In the genomic region with DNA sequence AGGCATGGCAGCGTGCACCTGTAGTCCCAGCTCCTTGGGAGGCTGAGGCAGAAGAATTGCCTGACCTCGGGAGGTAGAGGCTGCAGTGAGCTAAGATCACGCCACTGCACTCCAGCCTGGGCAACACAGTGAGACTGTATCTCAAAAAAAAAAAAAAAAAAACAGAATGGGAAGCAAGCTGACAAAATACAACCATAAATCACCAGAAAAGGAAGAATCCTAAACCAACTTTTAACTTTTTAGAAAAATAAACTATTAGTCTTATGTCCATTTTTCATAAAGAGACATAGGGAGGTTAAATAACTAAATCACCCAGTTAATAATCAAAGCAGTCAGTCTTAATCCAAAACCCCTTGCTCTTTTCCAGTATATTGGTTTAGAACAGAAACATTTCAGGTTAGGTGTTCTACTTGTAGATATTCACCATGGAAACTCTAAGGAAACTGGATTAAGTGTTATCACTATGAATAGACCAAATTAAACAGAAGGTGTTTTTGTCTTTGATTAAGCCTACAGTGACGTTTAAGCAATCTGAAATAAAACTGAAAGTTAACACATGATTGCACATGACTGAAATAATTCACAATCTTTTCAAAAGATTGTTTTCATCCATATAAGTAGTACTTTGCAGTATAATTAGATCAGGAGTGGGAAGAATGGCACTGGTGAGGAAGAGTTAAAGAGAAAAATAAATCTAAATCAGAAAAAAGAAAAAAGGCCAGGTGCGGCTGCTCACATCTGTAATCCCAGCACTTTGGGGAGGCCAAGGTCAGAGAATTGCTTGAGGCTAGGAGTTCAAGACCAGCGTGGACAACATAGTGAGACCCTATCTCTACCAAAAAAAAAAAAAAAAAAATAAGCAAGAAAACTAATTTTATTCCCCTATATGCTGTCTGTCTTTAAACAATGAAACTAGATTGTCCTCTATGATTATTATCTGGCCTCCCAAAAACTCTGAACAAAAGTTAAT, we compare ENCODE assay signal across 22 cellular contexts. TPM values are rescaled to one million over a fixed set of nuclear protein-coding genes. Genes with fewer than 3 reads are reported as not detected.
DNase-seq lines count a peak whose midpoint lies in the region; ATAC-seq, FAIRE-seq and TF ChIP-seq lines count a peak whose summit lies in the region.
"Had no signal": no experiment of that assay in that cellular context is flagged by ENCODE, and none has a peak within 500 bp of the region (broad histone marks: within the 10 kb centered on the region; RNA-seq: fewer than 3 reads in every experiment).

No MANE protein-coding gene starts in this region.

- 53% methylated on average over 6 of the region's 6 CpGs for WGBS in K562 (ENCODE audit: insufficient coverage, low coverage, missing lambda C conversion rate)

- peaks cover 6% of the 10 kb centered on the region for H3K36me3 Mint-ChIP-seq in MCF 10A (ENCODE audit: insufficient read depth, unreplicated experiment)

- TF ChIP-seq POLR2A in breast epithelium (IDR thresholded peaks at IDR 0.05), result no peak
- TF ChIP-seq POLR2A in K562 (conservative IDR thresholded peaks at IDR 0.05), result no peak

- ATAC-seq in K562, result no peak
- ATAC-seq in GM21737 (IDR thresholded peaks at IDR 0.05; ENCODE audit: unreplicated experiment), result no peak
- ATAC-seq in HG03460 (IDR thresholded peaks at IDR 0.05; ENCODE audit: unreplicated experiment), result no peak
- ATAC-seq: GM23338, HCT116, Right ventricle myocardium inferior had no signal

- H3K4me1 ChIP-seq in breast epithelium (no peaks in the 10 kb centered on the region), K562 (replicated peaks in 1 of 2; ENCODE audit: control insufficient read depth in 2 of 2, insufficient read depth in 2 of 2, low read length in 2 of 2) (peaks cover 10 to 36% of the 10 kb centered on the region in 2 experiments), muscle layer of duodenum (ENCODE audit: control insufficient read depth in 1 of 2, insufficient read depth in 2 of 2, low read length in 2 of 2) (peaks cover 6 to 18% of the 10 kb centered on the region in 2 donors)
- H3K4me1 ChIP-seq: Peyer's patch had no signal

- in situ Hi-C loops in K562 (cut with MboI), result no loop called here

- no peaks in the 10 kb centered on the region for H3K27me3 Mint-ChIP-seq in MCF 10A (ENCODE audit: insufficient read depth, unreplicated experiment)

- no peak for DNase-seq in MCF 10A (ENCODE audit: unreplicated experiment)
- no peak for DNase-seq in breast epithelium (ENCODE audit: low spot score in 2 of 2)
- DNase-seq in K562 (ENCODE audit: extremely low read depth in 1 of 4, low spot score in 3 of 4), result no peak
- no peak for DNase-seq in NCI-H1930 (lab: John Stamatoyannopoulos, UW)
- DNase-seq in stimulated activated CD4-positive, alpha-beta T cell treated with anti-CD3 and anti-CD28 coated beads, Interleukin-4, amount 100 ng/mL, for 4 hours, result no peak
- DNase-seq: BE2C; CD4-positive, alpha-beta T cell; MG63; NCI-H1092 treated with DMSO at 0.1 percent for 48 hours; NCI-H1694; NCI-H2107; NCI-H2227 treated with DMSO at 0.1 percent for 48 hours; NCI-H524; Peyer's patch had no signal

- no peak for FAIRE-seq in K562 (lab: Jason Lieb, UNC)

- CTCF ChIA-PET in MCF 10A (lab: Yijun Ruan, JAX), result interaction anchor here (0.6 to 1.4 kb wide), 6 partner anchors 49 to 1056 kb away, joined by 3 to 5 read pairs (median 3); no protein-coding TSS in a partner anchor
- CTCF ChIA-PET in K562 (lab: Yijun Ruan, JAX; ENCODE audit: low intra/inter-chr PET ratio), result interaction anchor here (0.6 kb wide), 1 partner anchor 9 kb away, joined by 4 read pairs; no protein-coding TSS in a partner anchor

- no peaks in the 10 kb centered on the region for H3K9me3 Mint-ChIP-seq in MCF 10A (ENCODE audit: unreplicated experiment)
- H3K9me3 Mint-ChIP-seq: CD4-positive, alpha-beta T cell; GM23338 had no signal

- peak overlapping the region; percentile 60 for H3K4me3 Mint-ChIP-seq in MCF 10A (ENCODE audit: unreplicated experiment)
- H3K4me3 Mint-ChIP-seq: CD4-positive, alpha-beta T cell; GM23338 had no signal

- intact Hi-C loops in MCF 10A (cut with micrococcal nuclease), result no loop called here
- intact Hi-C loops in breast epithelium (cut with DNase I; ENCODE audit: low total_unique reads), result no loop called here
- intact Hi-C loops in K562 (cut with micrococcal nuclease), result no loop called here

- TF ChIP-seq RAD21 in K562 (CRISPR knock-in tag; conservative IDR thresholded peaks at IDR 0.05 in 1 of 2, IDR thresholded peaks at IDR 0.05 in 1 of 2), result no peak

- no peaks in the 10 kb centered on the region for H3K36me3 ChIP-seq in breast epithelium
- H3K36me3 ChIP-seq in K562 (ENCODE audit: control insufficient read depth, insufficient read depth, low read length), result peaks cover 38% of the 10 kb centered on the region; the same call in 2 of the 3 replicates
- H3K36me3 ChIP-seq in muscle layer of duodenum (ENCODE audit: control insufficient read depth in 1 of 2, insufficient read depth in 2 of 2, low read length in 2 of 2), result no peaks in the 10 kb centered on the region
- H3K36me3 ChIP-seq: BE2C, Peyer's patch had no signal

- H3K27ac ChIP-seq in breast epithelium, result no peak overlapping the region
- no peak overlapping the region for H3K27ac ChIP-seq in K562 (ENCODE audit: extremely low read depth, low read depth, low read length)
- H3K27ac ChIP-seq in muscle layer of duodenum (ENCODE audit: low read length), result peak overlapping the region; percentile 2
- H3K27ac ChIP-seq: 22Rv1, Peyer's patch, SK-N-MC had no signal

- TF ChIP-seq EP300 in K562 (IDR thresholded peaks at IDR 0.05; ENCODE audit: low read length), result no peak

- H3K4me3 ChIP-seq in breast epithelium (no peak overlapping the region), K562 (no peak overlapping the region), muscle layer of duodenum (ENCODE audit: low read depth in 1 of 2, low read length in 2 of 2) (no peak overlapping the region)
- H3K4me3 ChIP-seq: GM23338, MG63, Peyer's patch, SK-N-MC had no signal

- H3K79me2 ChIP-seq in K562 (ENCODE audit: control insufficient read depth, insufficient read depth, low read length), result peaks cover 100% of the 10 kb centered on the region

- BruUV-seq in MCF 10A (replicated peaks; lab: Mats Ljungman, UMichigan) (no TSS peak), K562 (replicated peaks; lab: Mats Ljungman, UMichigan) (no TSS peak)

- H3K9me1 ChIP-seq in K562 (ENCODE audit: control insufficient read depth, insufficient read depth, low read length), result no peaks in the 10 kb centered on the region

- H3K9me3 ChIP-seq in breast epithelium (no peaks in the 10 kb centered on the region), K562 (replicated peaks; ENCODE audit: control insufficient read depth, insufficient read depth, low read depth, low read length) (no peaks in the 10 kb centered on the region), muscle layer of duodenum (ENCODE audit: control insufficient read depth in 1 of 2, low read length in 2 of 2) (no peaks in the 10 kb centered on the region)
- H3K9me3 ChIP-seq: BE2C, Peyer's patch had no signal

- no peaks in the 10 kb centered on the region; the same call in 1 of the 2 replicates for H4K20me1 ChIP-seq in K562 (replicated peaks; ENCODE audit: control insufficient read depth, insufficient read depth, low read length)

- peaks cover 56% of the 10 kb centered on the region for H3K4me1 Mint-ChIP-seq in MCF 10A (ENCODE audit: insufficient read depth, unreplicated experiment)

- no peak overlapping the region for H2AFZ ChIP-seq in K562 (ENCODE audit: low read depth, low read length)
- H2AFZ ChIP-seq: GM23338 had no signal

- POLR2A ChIA-PET in MCF 10A (lab: Yijun Ruan, JAX), result interaction anchor here (0.6 to 5.4 kb wide), 9 partner anchors 8 to 901 kb away, joined by 3 to 88 read pairs (median 4); a partner anchor contains a TSS
- POLR2A ChIA-PET in K562 (lab: Yijun Ruan, JAX), result interaction anchor here (0.5 to 1.1 kb wide), 3 partner anchors 7 to 620 kb away, joined by 3 to 4 read pairs (median 3); no protein-coding TSS in a partner anchor

- TF ChIP-seq CTCF in MCF 10A (IDR thresholded peaks at IDR 0.05; ENCODE audit: unreplicated experiment), result no peak
- TF ChIP-seq CTCF in breast epithelium (IDR thresholded peaks at IDR 0.05), result no peak
- no peak for TF ChIP-seq CTCF in K562 (IDR thresholded peaks at IDR 0.05 in 2 of 3, conservative IDR thresholded peaks at IDR 0.05 in 1 of 3; ENCODE audit: insufficient read depth in 2 of 3, low read depth in 1 of 3, low read length in 3 of 3)

- no peak overlapping the region for H3K9ac ChIP-seq in K562 (ENCODE audit: insufficient read depth in 1 of 2, low read depth in 2 of 2, low read length in 2 of 2)

- H3K27me3 ChIP-seq in breast epithelium (no peaks in the 10 kb centered on the region), K562 (ENCODE audit: control insufficient read depth in 2 of 2, insufficient read depth in 2 of 2, low read length in 2 of 2) (no peaks in the 10 kb centered on the region), muscle layer of duodenum (ENCODE audit: low read depth, low read length) (no peaks in the 10 kb centered on the region)
- H3K27me3 ChIP-seq: BE2C, MG63, Peyer's patch had no signal

- peak overlapping the region; percentile 56 for H3K27ac Mint-ChIP-seq in MCF 10A (ENCODE audit: low read depth, unreplicated experiment)
- H3K27ac Mint-ChIP-seq: CD4-positive, alpha-beta T cell; GM23338 had no signal

- no peak overlapping the region for H3K4me2 ChIP-seq in K562 (ENCODE audit: insufficient read depth, low read length)
- H3K4me2 ChIP-seq: GM23338 had no signal

TF ChIP-seq in K562, 482 proteins besides CTCF, POLR2A, EP300 and RAD21 (continues in another document):
- TF ChIP-seq MEIS2 (IDR thresholded peaks at IDR 0.05; ENCODE audit: partially characterized antibody), result peak; percentile 34

RNA-seq across cellular contexts. Expression of a gene that starts 9.6 kb away (rescaled TPM):
- total RNA-seq in MCF 10A (2022) (88.8 and 102 TPM in 2 replicates), breast epithelium (10 to 100 TPM; 39.8 to 54.7 (median 46.7) TPM), K562 (2014; rRNA removed) (41.1 and 57.4 TPM in 2 replicates), K562 (2014; rRNA removed; fragmentation: Illumina TruSeq; extraction: Trizol) (69.8 and 76.9 TPM in 2 replicates), K562 (2015; rRNA removed; fragmentation: Illumina TruSeq; extraction: Trizol) (73.9 and 77.5 TPM in 2 replicates), K562 (2021) (49.8 and 54.9 TPM in 2 replicates)
- total RNA-seq in K562 (2011; cell fraction: chromatin; rRNA removed; ENCODE audit: low replicate concordance), result 57.9 and 301 TPM in 2 replicates
- total RNA-seq in K562 (2011; cell fraction: nucleolus; rRNA removed), result 30.5 and 47.2 TPM in 2 replicates
- total RNA-seq in K562 (2011; cell fraction: nucleoplasm; rRNA removed), result 88.9 and 189 TPM in 2 replicates
- polyA plus RNA-seq in K562 (2011; rRNA removed) (27.7 and 44.1 TPM in 2 replicates), K562 (2014; fragmentation: Illumina TruSeq; extraction: Trizol) (31.6 and 34.5 TPM in 2 replicates), K562 (2014; fragmentation: Nextera tagmentation; extraction: Ambion mirVana) (10 to 100 TPM in 1 of 2 experiments, 1 to 10 TPM in 1; 8.0 to 52.1 TPM), K562 (2014; rRNA removed) (27.0 and 27.4 TPM in 2 replicates)
- 16.9 and 17.7 TPM in 2 replicates for polyA plus RNA-seq in K562 (2011; cell fraction: cytosol; rRNA removed)
- 29.4 and 39.0 TPM in 2 replicates for polyA plus RNA-seq in K562 (2011; cell fraction: nucleus; rRNA removed)
- polyA plus RNA-seq in K562 (2012), result 25.7 and 29.0 TPM in 2 replicates
- polyA minus RNA-seq in K562 (2011; rRNA and poly(A)+ RNA removed), result 164 and 196 TPM in 2 replicates
- polyA minus RNA-seq in K562 (2011; cell fraction: cytosol; rRNA and poly(A)+ RNA removed), result 34.5 and 62.7 TPM in 2 replicates
- 138 and 164 TPM in 2 replicates for polyA minus RNA-seq in K562 (2011; cell fraction: nucleus; rRNA and poly(A)+ RNA removed)
